ENCODE assay signal across 9 cellular contexts in genomic region chr4:26826721-26827120, GRCh38.
DNase-seq lines count a peak whose midpoint lies in the region; ATAC-seq and FAIRE-seq lines count a peak whose summit lies in the region.
"Had no signal": no experiment of that assay in that cellular context is flagged by ENCODE, and none has a peak within 500 bp of the region (broad histone marks: within the 10 kb centered on the region; RNA-seq: fewer than 3 reads in every experiment).

No MANE protein-coding gene starts in this region.

- FAIRE-seq in urothelium cell line (lab: Jason Lieb, UNC) = no peak

- ATAC-seq in GM21381 (IDR thresholded peaks at IDR 0.05; ENCODE audit: unreplicated experiment) (peak; percentile 86), HG03558 (IDR thresholded peaks at IDR 0.05; ENCODE audit: extremely low read depth, unreplicated experiment) (peak; percentile 84)

- peak; percentile 76 for DNase-seq in CD1c-positive myeloid dendritic cell (ENCODE audit: extremely low spot score)
- DNase-seq in glomerular visceral epithelial cell (ENCODE audit: extremely low spot score) = peak; percentile 30
- DNase-seq in activated CD8-positive, alpha-beta memory T cell treated with anti-CD3 and anti-CD28 coated beads, Interleukin-2, amount 50 U/mL, for 4 hours = no peak
- no peak for DNase-seq in urothelium cell line (ENCODE audit: low spot score)
- no peak for DNase-seq in islet precursor cell
- DNase-seq in stimulated activated CD4-positive, alpha-beta T cell treated with anti-CD3 and anti-CD28 coated beads, Interleukin-4, amount 100 ng/mL, for 24 hours = no peak
- DNase-seq: DMS79 treated with DMSO at 0.1 percent for 48 hours had no signal

Comparison
In these comparisons a context has a peak if more than half of its experiments do, and no peak if none do; other contexts are left out.
1. DNase-seq: peak in CD1c-positive myeloid dendritic cell (single experiment) and glomerular visceral epithelial cell (single experiment); none in activated CD8-positive, alpha-beta memory T cell treated with anti-CD3 and anti-CD28 coated beads, Interleukin-2, amount 50 U/mL, for 4 hours (single experiment), urothelium cell line (single experiment), islet precursor cell (single experiment) and stimulated activated CD4-positive, alpha-beta T cell treated with anti-CD3 and anti-CD28 coated beads, Interleukin-4, amount 100 ng/mL, for 24 hours (single experiment).